In genomic region chr11:117879516-117880480, GRCh38 we compare ENCODE assay signal across 20 cellular contexts. TPM values are rescaled to one million over a fixed set of nuclear protein-coding genes. Genes with fewer than 3 reads are reported as not detected.
"Had no signal": no experiment of that assay in that cellular context is flagged by ENCODE, and none has a peak within 500 bp of the region (broad histone marks: within the 10 kb centered on the region; RNA-seq: fewer than 3 reads in every experiment).

No MANE protein-coding gene starts in this region.

- ATAC-seq: esophagus mucosa, gastrocnemius medialis, heart left ventricle, T-helper 17 cell had no signal

- H3K27ac Mint-ChIP-seq: activated T-cell treated with anti-CD3 and anti-CD28 coated beads, Interleukin-2, amount 50 U/mL, for 24 hours; activated T-helper 2 cell treated with anti-CD3 and anti-CD28 coated beads, Interferon-gamma antibody, Interleukin-2, Interleukin-4, amounts not matched to agents 10 μg/mL and 5 μg/mL and 100 μg/mL, durations not matched to agents 14 hours and 24 hours and 36 hours; nephron progenitor cell; progenitor cell of endocrine pancreas; stimulated activated naive CD8-positive, alpha-beta T cell treated with anti-CD3 and anti-CD28 coated beads, Interleukin-15, Interleukin-2, amounts not matched to agents 100 ng/mL and 50 ng/mL, for 24 hours; T-helper 17 cell had no signal

- DNase-seq: activated CD4-positive, alpha-beta T cell treated with anti-CD3 and anti-CD28 coated beads for 1 hour; activated CD4-positive, alpha-beta T cell treated with anti-CD3 and anti-CD28 coated beads, Interleukin-2, amount 50 U/mL, for 48 hours; activated naive CD4-positive, alpha-beta T cell treated with anti-CD3 and anti-CD28 coated beads, Interleukin-2, amount 50 U/mL, for 16 hours; activated T-cell treated with anti-CD3 and anti-CD28 coated beads, Interleukin-2, amount 50 U/mL, for 24 hours; aorta; cortex of kidney; effector CD4-positive, alpha-beta T cell; gastrocnemius medialis; heart left ventricle; kidney glomerular epithelial cell; mesenchymal stem cell; nephron progenitor cell; occipital lobe; T-helper 17 cell; trophoblast cell had no signal

- H3K4me3 Mint-ChIP-seq: activated T-cell treated with anti-CD3 and anti-CD28 coated beads, Interleukin-2, amount 50 U/mL, for 24 hours; nephron progenitor cell; stimulated activated naive CD8-positive, alpha-beta T cell treated with anti-CD3 and anti-CD28 coated beads, Interleukin-15, Interleukin-2, amounts not matched to agents 100 ng/mL and 50 ng/mL, for 24 hours had no signal

- H3K9me3 Mint-ChIP-seq: activated T-cell treated with anti-CD3 and anti-CD28 coated beads, Interleukin-2, amount 50 U/mL, for 24 hours; activated T-helper 2 cell treated with anti-CD3 and anti-CD28 coated beads, Interferon-gamma antibody, Interleukin-2, Interleukin-4, amounts not matched to agents 10 μg/mL and 5 μg/mL and 100 μg/mL, durations not matched to agents 14 hours and 24 hours and 36 hours; nephron progenitor cell; stimulated activated naive CD8-positive, alpha-beta T cell treated with anti-CD3 and anti-CD28 coated beads, Interleukin-15, Interleukin-2, amounts not matched to agents 100 ng/mL and 50 ng/mL, for 24 hours had no signal

RNA-seq across cellular contexts. Expression of gene TMPRSS13, which starts 49.4 kb away (rescaled TPM):
- total RNA-seq: gastrocnemius medialis had no signal

RNA-seq across cellular contexts. Expression of gene FXYD2, which starts 55.3 kb away (rescaled TPM):
- total RNA-seq: esophagus mucosa, SK-MEL-5 had no signal
